In genomic region chr1:89609781-89610456, GRCh38 we compare ENCODE assay signal across 1 cellular context.
A peak's percentile ranks its signal among the peaks of the same experiment; 100 is the strongest.
TF ChIP-seq lines count a peak whose summit lies in the region.

No MANE protein-coding gene starts in this region.

TF ChIP-seq in HepG2, 621 proteins besides CTCF, POLR2A, EP300 and RAD21 (continued from another document and continues in another):
- TF ChIP-seq ZNF253 (CRISPR knock-in tag; IDR thresholded peaks at IDR 0.05; ENCODE audit: borderline replicate concordance) (no peak), NR2C2 (CRISPR knock-in tag; IDR thresholded peaks at IDR 0.05; ENCODE audit: borderline replicate concordance) (no peak), FLYWCH1 (CRISPR knock-in tag; IDR thresholded peaks at IDR 0.05) (no peak), ZNF790 (CRISPR knock-in tag; IDR thresholded peaks at IDR 0.05; ENCODE audit: borderline replicate concordance) (no peak), RNF219 (CRISPR knock-in tag; IDR thresholded peaks at IDR 0.05) (no peak), GLI4 (CRISPR knock-in tag; IDR thresholded peaks at IDR 0.05; ENCODE audit: borderline replicate concordance) (no peak), ZEB1 (IDR thresholded peaks at IDR 0.05; ENCODE audit: insufficient replicate concordance, low read depth) (no peak), GATAD2A (CRISPR knock-in tag; IDR thresholded peaks at IDR 0.05) (no peak), DNMT1 (CRISPR knock-in tag; IDR thresholded peaks at IDR 0.05) (no peak), TIGD3 (CRISPR knock-in tag; IDR thresholded peaks at IDR 0.05; ENCODE audit: borderline replicate concordance) (no peak), BCL6 (CRISPR knock-in tag; IDR thresholded peaks at IDR 0.05) (no peak), CHD2 (IDR thresholded peaks at IDR 0.05; ENCODE audit: low read depth, low read length) (no peak), NR2F2 (IDR thresholded peaks at IDR 0.05; ENCODE audit: borderline replicate concordance, low read depth) (no peak), BATF2 (CRISPR knock-in tag; IDR thresholded peaks at IDR 0.05) (no peak), RBFOX2 (IDR thresholded peaks at IDR 0.05; ENCODE audit: low read depth, low read length) (no peak), FOXC1 (CRISPR knock-in tag; IDR thresholded peaks at IDR 0.05; ENCODE audit: borderline replicate concordance) (0 out of 2 replicates have a peak, but pooled peaks have one; percentile 39), TBP (CRISPR knock-in tag; IDR thresholded peaks at IDR 0.05) (no peak), TFDP1 (CRISPR knock-in tag; IDR thresholded peaks at IDR 0.05; ENCODE audit: borderline replicate concordance) (no peak), RBAK (CRISPR knock-in tag; IDR thresholded peaks at IDR 0.05) (no peak), FOSL2 (CRISPR knock-in tag; IDR thresholded peaks at IDR 0.05) (no peak), FOXO1 (CRISPR knock-in tag; IDR thresholded peaks at IDR 0.05) (no peak), HOXA7 (CRISPR knock-in tag; IDR thresholded peaks at IDR 0.05) (no peak), ZNF292 (CRISPR knock-in tag; IDR thresholded peaks at IDR 0.05; ENCODE audit: borderline replicate concordance, low read depth) (peak; percentile 87), NFE2L2 (IDR thresholded peaks at IDR 0.05; ENCODE audit: low read length) (no peak), ARHGAP35 (CRISPR knock-in tag; IDR thresholded peaks at IDR 0.05; ENCODE audit: borderline replicate concordance) (no peak), SUZ12 (IDR thresholded peaks at IDR 0.05; ENCODE audit: low read depth, low read length) (no peak), REPIN1 (CRISPR knock-in tag; IDR thresholded peaks at IDR 0.05; ENCODE audit: borderline replicate concordance, low read depth) (0 out of 2 replicates have a peak, but pooled peaks have one; percentile 31), TFAP4 (IDR thresholded peaks at IDR 0.05; ENCODE audit: borderline replicate concordance, low read depth) (no peak), TBX2 (CRISPR knock-in tag; IDR thresholded peaks at IDR 0.05; ENCODE audit: borderline replicate concordance) (peak; percentile 75), ZNF503 (CRISPR knock-in tag; IDR thresholded peaks at IDR 0.05) (no peak), HMGA1 (CRISPR knock-in tag; conservative IDR thresholded peaks at IDR 0.05) (no peak), ZNF800 (CRISPR knock-in tag; IDR thresholded peaks at IDR 0.05) (no peak), ZNF256 (CRISPR knock-in tag; conservative IDR thresholded peaks at IDR 0.05) (no peak), ZMYM4 (CRISPR knock-in tag; IDR thresholded peaks at IDR 0.05) (peak; percentile 34; the same call in 1 of the 2 replicates), ZNF577 (CRISPR knock-in tag; IDR thresholded peaks at IDR 0.05; ENCODE audit: borderline replicate concordance, low read depth) (no peak), RORA (CRISPR knock-in tag; IDR thresholded peaks at IDR 0.05) (no peak), SRSF4 (IDR thresholded peaks at IDR 0.05; ENCODE audit: low read depth, low read length, poor library complexity, severe bottlenecking) (no peak), ZNF274 (CRISPR knock-in tag; IDR thresholded peaks at IDR 0.05) (no peak; the same call in 1 of the 2 replicates), SNRNP70 (IDR thresholded peaks at IDR 0.05; ENCODE audit: low read depth, low read length) (no peak), ZNF589 (CRISPR knock-in tag; conservative IDR thresholded peaks at IDR 0.05) (no peak), MLXIP (CRISPR knock-in tag; IDR thresholded peaks at IDR 0.05; ENCODE audit: borderline replicate concordance) (no peak), ZFP36 (IDR thresholded peaks at IDR 0.05; ENCODE audit: borderline replicate concordance, low read depth, low read length, partially characterized antibody) (no peak), HDAC1 (CRISPR knock-in tag; IDR thresholded peaks at IDR 0.05) (peak; percentile 44; the same call in 1 of the 2 replicates), ZBTB34 (CRISPR knock-in tag; IDR thresholded peaks at IDR 0.05) (no peak), ZNF883 (CRISPR knock-in tag; IDR thresholded peaks at IDR 0.05; ENCODE audit: not compliant biosample characterization) (no peak), ZNF484 (CRISPR knock-in tag; IDR thresholded peaks at IDR 0.05; ENCODE audit: borderline replicate concordance, low read depth) (no peak), KLF15 (CRISPR knock-in tag; IDR thresholded peaks at IDR 0.05; ENCODE audit: borderline replicate concordance) (no peak), TFE3 (CRISPR knock-in tag; IDR thresholded peaks at IDR 0.05) (no peak), NFIC (IDR thresholded peaks at IDR 0.05; ENCODE audit: low read length) (no peak)
